In genomic region chr2:207565736-207566135, GRCh38 we compare ENCODE assay signal across 22 cellular contexts. TPM values are rescaled to one million over a fixed set of nuclear protein-coding genes. Genes with fewer than 3 reads are reported as not detected.
DNase-seq lines count a peak whose midpoint lies in the region; ATAC-seq and TF ChIP-seq lines count a peak whose summit lies in the region.
"Had no signal": no experiment of that assay in that cellular context is flagged by ENCODE, and none has a peak within 500 bp of the region (broad histone marks: within the 10 kb centered on the region; RNA-seq: fewer than 3 reads in every experiment).

No MANE protein-coding gene starts in this region.

- ATAC-seq in natural killer cell: no peak
- ATAC-seq in natural killer cell treated with Interleukin-12 subunit alpha and Interleukin-12 subunit beta and Interleukin-15 and Interleukin-18, amount 100 ng/mL, for 72 hours: no peak
- ATAC-seq in WTC11: no peak
- ATAC-seq: activated CD4-positive, CD25-positive, alpha-beta regulatory T cell treated with anti-CD3 and anti-CD28 coated beads, Interleukin-2, amount 50 U/mL, for 24 hours; right lobe of liver; stimulated activated memory B cell treated with anti-CD40 and anti-IgM and Interleukin-4, amounts not matched to agents 10 μg/mL and 1 μg/mL and 100 μg/mL, for 72 hours; upper lobe of right lung had no signal

- CTCF ChIA-PET in WTC11 (lab: Charles Lee): no interaction called here

- H3K4me3 Mint-ChIP-seq in natural killer cell: no peak overlapping the region
- H3K4me3 Mint-ChIP-seq in natural killer cell treated with Interleukin-12 subunit alpha and Interleukin-12 subunit beta and Interleukin-15 and Interleukin-18, amount 100 ng/mL, for 72 hours: no peak overlapping the region
- no peak overlapping the region for H3K4me3 Mint-ChIP-seq in WTC11
- no peak overlapping the region for H3K4me3 Mint-ChIP-seq in endothelial cell (ENCODE audit: unreplicated experiment)
- H3K4me3 Mint-ChIP-seq: activated CD4-positive, alpha-beta memory T cell treated with anti-CD3 and anti-CD28 coated beads, Interleukin-2, amount 10 ng/mL, durations not matched to agents 7 days and 5 days; HFFc6; neural crest cell; stimulated activated memory B cell treated with anti-CD40 and anti-IgM and Interleukin-4, amounts not matched to agents 10 μg/mL and 1 μg/mL and 100 μg/mL, for 72 hours had no signal

- TF ChIP-seq CTCF in natural killer cell (IDR thresholded peaks at IDR 0.05) (no peak), WTC11 (IDR thresholded peaks at IDR 0.05) (no peak), endothelial cell (IDR thresholded peaks at IDR 0.05; ENCODE audit: unreplicated experiment) (no peak)

- intact Hi-C loops in natural killer cell (cut with micrococcal nuclease): no loop called here

- H3K9me3 Mint-ChIP-seq in natural killer cell (no peaks in the 10 kb centered on the region), WTC11 (no peaks in the 10 kb centered on the region), endothelial cell (ENCODE audit: unreplicated experiment) (no peaks in the 10 kb centered on the region)
- H3K9me3 Mint-ChIP-seq in natural killer cell treated with Interleukin-12 subunit alpha and Interleukin-12 subunit beta and Interleukin-15 and Interleukin-18, amount 100 ng/mL, for 72 hours: no peaks in the 10 kb centered on the region
- H3K9me3 Mint-ChIP-seq: activated CD4-positive, alpha-beta memory T cell treated with anti-CD3 and anti-CD28 coated beads, Interleukin-2, amount 10 ng/mL, durations not matched to agents 7 days and 5 days; HFFc6; neural crest cell; stimulated activated memory B cell treated with anti-CD40 and anti-IgM and Interleukin-4, amounts not matched to agents 10 μg/mL and 1 μg/mL and 100 μg/mL, for 72 hours had no signal

- peaks cover 9% of the 10 kb centered on the region for H3K36me3 Mint-ChIP-seq in natural killer cell
- peaks cover 34% of the 10 kb centered on the region for H3K36me3 Mint-ChIP-seq in natural killer cell treated with Interleukin-12 subunit alpha and Interleukin-12 subunit beta and Interleukin-15 and Interleukin-18, amount 100 ng/mL, for 72 hours
- peaks cover 53% of the 10 kb centered on the region for H3K36me3 Mint-ChIP-seq in WTC11
- peaks cover 14% of the 10 kb centered on the region for H3K36me3 Mint-ChIP-seq in endothelial cell (ENCODE audit: low read depth, unreplicated experiment)

- no peak for TF ChIP-seq POLR2A in erythroblast (IDR thresholded peaks at IDR 0.05; ENCODE audit: low read length)

- H3K4me1 Mint-ChIP-seq in natural killer cell: peaks cover 0 to 15% of the 10 kb centered on the region in 2 donors
- H3K4me1 Mint-ChIP-seq in natural killer cell treated with Interleukin-12 subunit alpha and Interleukin-12 subunit beta and Interleukin-15 and Interleukin-18, amount 100 ng/mL, for 72 hours (ENCODE audit: low read depth in 2 of 2): peaks cover 7 to 13% of the 10 kb centered on the region in 2 donors
- peaks cover 11% of the 10 kb centered on the region for H3K4me1 Mint-ChIP-seq in WTC11
- peaks cover 13% of the 10 kb centered on the region for H3K4me1 Mint-ChIP-seq in endothelial cell (ENCODE audit: unreplicated experiment)
- H3K4me1 Mint-ChIP-seq: neural crest cell had no signal

- no peaks in the 10 kb centered on the region for H3K27me3 Mint-ChIP-seq in natural killer cell (ENCODE audit: low read depth in 2 of 2)
- H3K27me3 Mint-ChIP-seq in natural killer cell treated with Interleukin-12 subunit alpha and Interleukin-12 subunit beta and Interleukin-15 and Interleukin-18, amount 100 ng/mL, for 72 hours: no peaks in the 10 kb centered on the region
- H3K27me3 Mint-ChIP-seq in WTC11 (ENCODE audit: low read depth): no peaks in the 10 kb centered on the region
- H3K27me3 Mint-ChIP-seq in endothelial cell (ENCODE audit: unreplicated experiment): peaks cover 1% of the 10 kb centered on the region
- H3K27me3 Mint-ChIP-seq: activated CD4-positive, alpha-beta memory T cell treated with anti-CD3 and anti-CD28 coated beads, Interleukin-2, amount 10 ng/mL, durations not matched to agents 7 days and 5 days; stimulated activated memory B cell treated with anti-CD40 and anti-IgM and Interleukin-4, amounts not matched to agents 10 μg/mL and 1 μg/mL and 100 μg/mL, for 72 hours had no signal

- H3K27ac Mint-ChIP-seq in natural killer cell: peak overlapping the region; percentile 51 to 66
- H3K27ac Mint-ChIP-seq in natural killer cell treated with Interleukin-12 subunit alpha and Interleukin-12 subunit beta and Interleukin-15 and Interleukin-18, amount 100 ng/mL, for 72 hours: no peak overlapping the region
- 0 out of 2 replicates have a peak overlapping the region, but pooled peaks have one; percentile 33 for H3K27ac Mint-ChIP-seq in WTC11
- H3K27ac Mint-ChIP-seq in endothelial cell (ENCODE audit: unreplicated experiment): no peak overlapping the region
- H3K27ac Mint-ChIP-seq: activated CD4-positive, alpha-beta memory T cell treated with anti-CD3 and anti-CD28 coated beads, Interleukin-2, amount 10 ng/mL, durations not matched to agents 7 days and 5 days; HFFc6; stimulated activated memory B cell treated with anti-CD40 and anti-IgM and Interleukin-4, amounts not matched to agents 10 μg/mL and 1 μg/mL and 100 μg/mL, for 72 hours had no signal

- no peak for DNase-seq in natural killer cell
- no peak for DNase-seq in natural killer cell treated with Interleukin-12 subunit alpha and Interleukin-12 subunit beta and Interleukin-15 and Interleukin-18, amount 100 ng/mL, for 72 hours (ENCODE audit: low spot score)
- DNase-seq in WTC11 (ENCODE audit: low spot score): no peak
- DNase-seq in kidney tubule cell (ENCODE audit: low spot score): peak; percentile 21
- DNase-seq in foreskin melanocyte: no peak
- no peak for DNase-seq in erythroblast (lab: John Stamatoyannopoulos, UW)
- no peak for DNase-seq in endothelial cell (ENCODE audit: low spot score)
- DNase-seq: activated CD4-positive, alpha-beta memory T cell treated with anti-CD3 and anti-CD28 coated beads, Interleukin-2, amount 10 ng/mL, durations not matched to agents 7 days and 5 days; activated naive CD4-positive, alpha-beta T cell; dermis blood vessel endothelial cell; HFFc6; KBM-7; MM.1S; NCI-H1417; NCI-H2081 treated with DMSO at 0.1 percent for 48 hours; right lobe of liver; stimulated activated CD4-positive, alpha-beta T cell treated with anti-CD3 and anti-CD28 coated beads, Interleukin-2, amount 100 ng/mL, for 48 hours; T-helper 1 cell; upper lobe of right lung had no signal

- POLR2A ChIA-PET in WTC11 (lab: Charles Lee): interaction anchor here (0.9 kb wide), 1 partner anchor 35 kb away, joined by 3 read pairs; no protein-coding TSS in a partner anchor

TF ChIP-seq in WTC11, 78 proteins besides CTCF, POLR2A, EP300 and RAD21:
- no peak for TF ChIP-seq CDX4 (CRISPR knock-in tag; IDR thresholded peaks at IDR 0.05; ENCODE audit: borderline replicate concordance)

RNA-seq across cellular contexts. Expression of gene CREB1, which starts 36.0 kb away (rescaled TPM):
- total RNA-seq in natural killer cell (100 to 1,000 TPM in 2 of 3 donors, 10 to 100 TPM in 1; 88.1 to 107 (median 106) TPM), WTC11 (2021) (80.7 to 97.7 TPM (median 85.0 TPM) in 3 replicates), endothelial cell (ENCODE audit: unreplicated experiment) (76.8 TPM)
- 100 to 1,000 TPM in 1 of 2 donors, 10 to 100 TPM in 1; 96.8 to 125 TPM for total RNA-seq in natural killer cell treated with Interleukin-12 subunit alpha and Interleukin-12 subunit beta and Interleukin-15 and Interleukin-18, amount 100 ng/mL, for 72 hours

RNA-seq across cellular contexts. Expression of gene METTL21A, which starts 59.5 kb away (rescaled TPM):
- 10 to 100 TPM; 10.1 to 11.5 (median 11.0) TPM for total RNA-seq in natural killer cell
- total RNA-seq in natural killer cell treated with Interleukin-12 subunit alpha and Interleukin-12 subunit beta and Interleukin-15 and Interleukin-18, amount 100 ng/mL, for 72 hours: 10 to 100 TPM in 1 of 2 donors, 1 to 10 TPM in 1; 9.7 to 23.4 TPM
- 56.0 to 57.6 TPM (median 56.4 TPM) in 3 replicates for total RNA-seq in WTC11 (2021)
- total RNA-seq in endothelial cell (ENCODE audit: unreplicated experiment): 14.9 TPM

Comparison
In these comparisons a context has a peak if more than half of its experiments do, and no peak if none do; other contexts are left out.
1. H3K27ac Mint-ChIP-seq: peak in natural killer cell (2 of 2) and WTC11 (single experiment); none in natural killer cell treated with Interleukin-12 subunit alpha and Interleukin-12 subunit beta and Interleukin-15 and Interleukin-18, amount 100 ng/mL, for 72 hours (0 of 2) and endothelial cell (single experiment).